In the genomic region with DNA sequence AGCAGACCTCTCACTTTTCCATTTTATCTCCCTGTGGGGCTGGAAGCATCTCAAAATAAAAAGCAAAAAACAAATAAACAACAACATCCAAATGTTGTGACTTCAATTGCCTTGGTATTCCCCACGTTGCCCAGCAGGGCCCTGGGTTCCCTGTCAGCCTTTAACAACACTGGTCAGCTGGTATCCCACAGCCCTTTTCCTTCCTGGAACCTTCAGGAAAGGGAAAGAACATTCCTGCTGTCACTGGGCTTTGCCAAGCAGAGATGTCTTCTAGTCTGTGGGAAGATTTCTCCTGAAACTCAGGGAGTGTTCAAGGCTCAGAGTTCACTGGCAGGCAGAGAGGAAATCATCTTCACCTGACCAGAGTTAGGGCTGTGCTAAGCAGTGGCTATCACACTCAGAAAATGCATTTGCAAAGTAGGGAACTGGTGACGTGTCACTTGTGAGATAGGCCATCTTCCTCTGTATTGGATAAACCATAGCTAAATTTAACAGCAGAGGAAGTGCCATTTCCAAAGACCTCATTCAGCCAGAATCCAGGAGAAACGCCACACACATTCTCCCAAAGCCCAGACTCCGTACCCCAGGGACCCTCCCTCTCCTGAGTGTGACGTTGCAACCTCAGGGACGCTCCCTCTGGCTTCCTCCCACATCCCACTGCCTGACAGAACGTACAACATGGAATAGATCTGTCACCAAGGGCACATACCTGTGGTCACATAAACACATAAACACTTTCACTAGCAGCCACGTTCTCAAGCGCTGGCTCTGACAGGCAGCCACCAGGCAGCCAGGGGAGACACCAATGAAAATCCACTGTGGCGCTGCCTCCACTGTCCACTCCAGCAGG, we compare ENCODE assay signal across 18 cellular contexts.
A peak's percentile ranks its signal among the peaks of the same experiment; 100 is the strongest.
DNase-seq lines count a peak whose midpoint lies in the region; ATAC-seq, FAIRE-seq and TF ChIP-seq lines count a peak whose summit lies in the region.
"Had no signal": no experiment of that assay in that cellular context is flagged by ENCODE, and none has a peak within 500 bp of the region (broad histone marks: within the 10 kb centered on the region; RNA-seq: fewer than 3 reads in every experiment).

No MANE protein-coding gene starts in this region.

- ATAC-seq in Right ventricle myocardium superior (ENCODE audit: poor library complexity) (peak; percentile 82), HG02973 (IDR thresholded peaks at IDR 0.05; ENCODE audit: unreplicated experiment) (no peak)

- TF ChIP-seq CTCF in bronchial epithelial cell (IDR thresholded peaks at IDR 0.05; ENCODE audit: insufficient read depth, low read length, severe bottlenecking): no peak

- FAIRE-seq in bronchial epithelial cell (lab: Jason Lieb, UNC): peak; percentile 7
- FAIRE-seq: small intestine had no signal

- DNase-seq in Right ventricle myocardium superior: peak; percentile 38
- DNase-seq in cardiac septum (ENCODE audit: low spot score): no peak
- no peak for DNase-seq in bronchial epithelial cell (ENCODE audit: low read depth)
- DNase-seq in kidney tubule cell (ENCODE audit: low spot score): peak; percentile 51
- DNase-seq in NCI-H1105 (lab: John Stamatoyannopoulos, UW): no peak
- DNase-seq in nucleus accumbens (lab: John Stamatoyannopoulos, UW): no peak
- no peak for DNase-seq in activated CD8-positive, alpha-beta memory T cell treated with anti-CD3 and anti-CD28 coated beads, Interleukin-2, amount 50 U/mL, for 48 hours
- DNase-seq: activated naive CD4-positive, alpha-beta T cell; Caco-2; caudate nucleus; GOT3; head of caudate nucleus; NCI-H2081; nephron progenitor cell; small intestine; stomach had no signal

- no peaks in the 10 kb centered on the region for H3K36me3 ChIP-seq in bronchial epithelial cell (ENCODE audit: control insufficient read depth, insufficient read depth, low read length)
- H3K36me3 ChIP-seq: stomach had no signal

- H3K4me3 ChIP-seq in bronchial epithelial cell (ENCODE audit: low read depth, low read length): no peak overlapping the region
- H3K4me3 ChIP-seq: SK-N-MC, stomach had no signal

- no peaks in the 10 kb centered on the region for H3K27me3 ChIP-seq in bronchial epithelial cell (ENCODE audit: control insufficient read depth, insufficient read depth, low read length)

- intact Hi-C loops in Right ventricle myocardium superior (cut with DNase I): no loop called here
- intact Hi-C loops in cardiac septum (cut with DNase I): no loop called here

Comparison
In these comparisons a context has a peak if more than half of its experiments do, and no peak if none do; other contexts are left out.
1. DNase-seq: peak in Right ventricle myocardium superior (single experiment) and kidney tubule cell (single experiment); none in cardiac septum (single experiment), bronchial epithelial cell (single experiment), NCI-H1105 (single experiment), nucleus accumbens (0 of 56) and activated CD8-positive, alpha-beta memory T cell treated with anti-CD3 and anti-CD28 coated beads, Interleukin-2, amount 50 U/mL, for 48 hours (single experiment).